ENCODE assay signal across 37 cellular contexts in genomic region chr9:124024107-124024506, GRCh38. TPM values are rescaled to one million over a fixed set of nuclear protein-coding genes. Genes with fewer than 3 reads are reported as not detected.
DNase-seq lines count a peak whose midpoint lies in the region; ATAC-seq, FAIRE-seq and TF ChIP-seq lines count a peak whose summit lies in the region.
"Had no signal": no experiment of that assay in that cellular context is flagged by ENCODE, and none has a peak within 500 bp of the region (broad histone marks: within the 10 kb centered on the region; RNA-seq: fewer than 3 reads in every experiment).

No MANE protein-coding gene starts in this region.

- no peaks in the 10 kb centered on the region for H3K9me1 ChIP-seq in K562 (ENCODE audit: control insufficient read depth, insufficient read depth, low read length)

- no peaks in the 10 kb centered on the region for H3K36me3 ChIP-seq in HepG2 (replicated peaks in 1 of 2; ENCODE audit: control insufficient read depth in 1 of 2, insufficient read depth in 2 of 2, low read length in 2 of 2)
- H3K36me3 ChIP-seq in right lobe of liver = no peaks in the 10 kb centered on the region
- no peaks in the 10 kb centered on the region for H3K36me3 ChIP-seq in K562 (ENCODE audit: control insufficient read depth, insufficient read depth, low read length)
- no peaks in the 10 kb centered on the region for H3K36me3 ChIP-seq in sigmoid colon
- H3K36me3 ChIP-seq in spleen = no peaks in the 10 kb centered on the region
- H3K36me3 ChIP-seq in BE2C = no peaks in the 10 kb centered on the region
- no peaks in the 10 kb centered on the region for H3K36me3 ChIP-seq in ascending aorta
- H3K36me3 ChIP-seq: BLaER1; BLaER1 treated with 17β-estradiol and CSF1 and Interleukin-3, amounts not matched to agents 10 nM and 100 nM had no signal

- no peak for FAIRE-seq in HepG2 (lab: Jason Lieb, UNC)
- FAIRE-seq in K562 (lab: Jason Lieb, UNC) = no peak
- FAIRE-seq: A204.1, A549, D721Med had no signal

- H3K9ac ChIP-seq in HepG2 (ENCODE audit: insufficient read depth, low read depth, low read length) (no peak overlapping the region), K562 (ENCODE audit: insufficient read depth in 1 of 2, low read depth in 2 of 2, low read length in 2 of 2) (no peak overlapping the region)
- H3K9ac ChIP-seq: BLaER1; BLaER1 treated with 17β-estradiol and CSF1 and Interleukin-3, amounts not matched to agents 10 nM and 100 nM had no signal

- H3K27me3 ChIP-seq in HepG2 (ENCODE audit: control insufficient read depth in 1 of 2, insufficient read depth in 2 of 2, low read length in 2 of 2) (peaks cover 17 to 58% of the 10 kb centered on the region in 2 experiments), right lobe of liver (peaks cover 14 to 28% of the 10 kb centered on the region in 2 donors), K562 (ENCODE audit: control insufficient read depth in 2 of 2, insufficient read depth in 2 of 2, low read length in 2 of 2) (peaks cover 28 to 51% of the 10 kb centered on the region in 2 experiments), sigmoid colon (peaks cover 35 to 77% (median 55%) of the 10 kb centered on the region in 3 donors), spleen (replicated peaks in 1 of 7) (peaks cover 10 to 94% (median 54%) of the 10 kb centered on the region in 7 donors), BE2C (peaks cover 45% of the 10 kb centered on the region), ascending aorta (peaks cover 38% of the 10 kb centered on the region)

- TF ChIP-seq POLR2A in HepG2 (IDR thresholded peaks at IDR 0.05; ENCODE audit: insufficient read depth in 1 of 2, low read depth in 2 of 2, low read length in 2 of 2) (no peak), right lobe of liver (IDR thresholded peaks at IDR 0.05) (no peak), K562 (conservative IDR thresholded peaks at IDR 0.05) (no peak), sigmoid colon (IDR thresholded peaks at IDR 0.05) (no peak), spleen (IDR thresholded peaks at IDR 0.05) (no peak)

- CTCF ChIA-PET in HepG2 (lab: Yijun Ruan, JAX; ENCODE audit: low intra/inter-chr PET ratio, low total read pairs) (no interaction called here), K562 (lab: Yijun Ruan, JAX; ENCODE audit: low intra/inter-chr PET ratio) (no interaction called here)

- H3K4me1 ChIP-seq in HepG2 (ENCODE audit: insufficient read depth, low read length) = peaks cover 9% of the 10 kb centered on the region
- H3K4me1 ChIP-seq in right lobe of liver = peaks cover 0 to 4% (median 0%) of the 10 kb centered on the region in 4 donors
- peaks cover 0 to 10% of the 10 kb centered on the region in 2 experiments; a peak in 2 of 5 replicates for H3K4me1 ChIP-seq in K562 (replicated peaks in 1 of 2; ENCODE audit: control insufficient read depth in 2 of 2, insufficient read depth in 2 of 2, low read length in 2 of 2)
- H3K4me1 ChIP-seq in sigmoid colon = peaks cover 0 to 13% (median 2%) of the 10 kb centered on the region in 4 donors
- peaks cover 0 to 32% (median 10%) of the 10 kb centered on the region in 6 donors for H3K4me1 ChIP-seq in spleen
- H3K4me1 ChIP-seq in BE2C = no peaks in the 10 kb centered on the region
- peaks cover 0 to 3% of the 10 kb centered on the region in 2 donors for H3K4me1 ChIP-seq in ascending aorta
- H3K4me1 ChIP-seq: A549, BLaER1, Caco-2 had no signal

- POLR2A ChIA-PET in HepG2 (lab: Yijun Ruan, JAX) = no interaction called here
- POLR2A ChIA-PET in K562 (lab: Yijun Ruan, JAX) = no interaction called here

- H3K27ac ChIP-seq in HepG2 (ENCODE audit: extremely low read length, insufficient read depth, low read length) = no peak overlapping the region
- no peak overlapping the region for H3K27ac ChIP-seq in right lobe of liver
- H3K27ac ChIP-seq in K562 (ENCODE audit: extremely low read depth, low read depth, low read length) = no peak overlapping the region
- no peak overlapping the region for H3K27ac ChIP-seq in sigmoid colon
- H3K27ac ChIP-seq in spleen = no peak overlapping the region
- no peak overlapping the region for H3K27ac ChIP-seq in ascending aorta
- H3K27ac ChIP-seq: 22Rv1; A549; BLaER1; BLaER1 treated with 17β-estradiol and CSF1 and Interleukin-3, amounts not matched to agents 10 nM and 100 nM; C4-2B had no signal

- whole genome bisulfite sequencing in HepG2 (ENCODE audit: low lambda C conversion rate) = 0% methylated on average over 2 of the region's 2 CpGs
- 59% methylated on average over 2 of the region's 2 CpGs for WGBS in right lobe of liver (ENCODE audit: insufficient coverage, low coverage, low lambda C conversion rate, missing lambda C conversion rate)
- 0% methylated on average over 2 of the region's 2 CpGs for WGBS in K562 (ENCODE audit: insufficient coverage, low coverage, missing lambda C conversion rate)
- WGBS in sigmoid colon, 2 donors = 64 to 87% methylated on average over 2 of the region's 2 CpGs
- 63 to 74% (median 71%) methylated on average over 2 of the region's 2 CpGs for WGBS in spleen, 5 donors

- no peak for TF ChIP-seq CTCF in HepG2 (CRISPR knock-in tag; IDR thresholded peaks at IDR 0.05)
- no peak for TF ChIP-seq CTCF in right lobe of liver (IDR thresholded peaks at IDR 0.05)
- TF ChIP-seq CTCF in K562 (IDR thresholded peaks at IDR 0.05 in 2 of 3, conservative IDR thresholded peaks at IDR 0.05 in 1 of 3; ENCODE audit: insufficient read depth in 2 of 3, low read depth in 1 of 3, low read length in 3 of 3) = no peak
- TF ChIP-seq CTCF in sigmoid colon (IDR thresholded peaks at IDR 0.05) = no peak
- TF ChIP-seq CTCF in spleen (IDR thresholded peaks at IDR 0.05 in 8 of 11, conservative IDR thresholded peaks at IDR 0.05 in 3 of 11) = no peak
- no peak for TF ChIP-seq CTCF in BE2C (IDR thresholded peaks at IDR 0.05; ENCODE audit: low read depth, low read length)
- TF ChIP-seq CTCF in ascending aorta (IDR thresholded peaks at IDR 0.05) = no peak

- in situ Hi-C loops in HepG2 (cut with HindIII; ENCODE audit: extremely low pct_ligation_motif_present, low pct_unique_long_range_greater_than_20kb) (no loop called here), K562 (cut with MboI) (no loop called here)

- no peak for ATAC-seq in HepG2
- no peak for ATAC-seq in right lobe of liver
- ATAC-seq in K562 = no peak
- ATAC-seq in Right ventricle myocardium superior (ENCODE audit: poor library complexity) = no peak
- ATAC-seq: A549; CD8-positive, alpha-beta T cell had no signal

- H4K20me1 ChIP-seq in HepG2 (ENCODE audit: insufficient read depth, low read length) = 0 out of 2 replicates have a peak, but pooled peaks cover 4% of the 10 kb centered on the region
- H4K20me1 ChIP-seq in K562 (replicated peaks; ENCODE audit: control insufficient read depth, insufficient read depth, low read length) = peaks cover 10% of the 10 kb centered on the region

- H3K4me3 ChIP-seq in HepG2 (replicated peaks in 1 of 3; ENCODE audit: insufficient read depth in 1 of 3, low read depth in 2 of 3, low read length in 3 of 3) = no peak overlapping the region
- H3K4me3 ChIP-seq in right lobe of liver = no peak overlapping the region
- H3K4me3 ChIP-seq in K562 = no peak overlapping the region
- no peak overlapping the region for H3K4me3 ChIP-seq in sigmoid colon
- no peak overlapping the region for H3K4me3 ChIP-seq in spleen
- no peak overlapping the region for H3K4me3 ChIP-seq in BE2C (ENCODE audit: low read depth, low read length)
- H3K4me3 ChIP-seq in ascending aorta = no peak overlapping the region
- H3K4me3 ChIP-seq: A549; BLaER1; BLaER1 treated with 17β-estradiol and CSF1 and Interleukin-3, amounts not matched to agents 10 nM and 100 nM had no signal

- intact Hi-C loops in HepG2 (cut with micrococcal nuclease; ENCODE audit: unreplicated experiment) (no loop called here), right lobe of liver (cut with DNase I) (no loop called here), K562 (cut with micrococcal nuclease) (no loop called here), sigmoid colon (cut with DNase I) (no loop called here), spleen (cut with DNase I; ENCODE audit: low total_unique reads) (no loop called here), ascending aorta (cut with DNase I) (loop anchor here (10.0 kb wide), 1 partner anchor 731 kb away; no protein-coding TSS in a partner anchor), Right ventricle myocardium superior (cut with DNase I) (no loop called here)

- BruUV-seq in HepG2 (replicated peaks; lab: Mats Ljungman, UMichigan) (no TSS peak), K562 (replicated peaks; lab: Mats Ljungman, UMichigan) (no TSS peak)

- DNase-seq in HepG2 (ENCODE audit: low spot score) = no peak
- no peak for DNase-seq in right lobe of liver
- DNase-seq in K562 (ENCODE audit: extremely low read depth in 1 of 4, low spot score in 3 of 4) = no peak
- DNase-seq in sigmoid colon = peak; percentile 26
- DNase-seq in spleen = peak; percentile 44
- no peak for DNase-seq in BE2C
- DNase-seq in ascending aorta (ENCODE audit: low spot score in 2 of 2) = no peak
- no peak for DNase-seq in Right ventricle myocardium superior
- DNase-seq: 8988T; ACHN; AML-193; C1 segment of cervical spinal cord; Caco-2; Calu3; CD4-positive, alpha-beta memory T cell; CD4-positive, alpha-beta T cell; CD4-positive, CD25-positive, alpha-beta regulatory T cell; CD8-positive, alpha-beta memory T cell; CD8-positive, alpha-beta T cell; COR-L47; DMS 273 treated with DMSO at 0.1 percent for 48 hours; DMS153; DMS53; DMS79; DMS79 treated with DMSO at 0.1 percent for 48 hours; DND-41; EL had no signal

- H3K4me2 ChIP-seq in HepG2 (ENCODE audit: low read depth, low read length) = no peak overlapping the region
- H3K4me2 ChIP-seq in K562 (ENCODE audit: insufficient read depth, low read length) = no peak overlapping the region
- H3K4me2 ChIP-seq: A549; BLaER1; BLaER1 treated with 17β-estradiol and CSF1 and Interleukin-3, amounts not matched to agents 10 nM and 100 nM had no signal

- H3K9me3 ChIP-seq in HepG2 (ENCODE audit: low read length) = no peaks in the 10 kb centered on the region
- H3K9me3 ChIP-seq in right lobe of liver = no peaks in the 10 kb centered on the region
- H3K9me3 ChIP-seq in K562 (replicated peaks; ENCODE audit: control insufficient read depth, insufficient read depth, low read depth, low read length) = no peaks in the 10 kb centered on the region
- H3K9me3 ChIP-seq in sigmoid colon = no peaks in the 10 kb centered on the region
- no peaks in the 10 kb centered on the region for H3K9me3 ChIP-seq in spleen
- no peaks in the 10 kb centered on the region for H3K9me3 ChIP-seq in BE2C
- no peaks in the 10 kb centered on the region for H3K9me3 ChIP-seq in ascending aorta
- H3K9me3 ChIP-seq: A549; BLaER1; BLaER1 treated with 17β-estradiol and CSF1 and Interleukin-3, amounts not matched to agents 10 nM and 100 nM; Caco-2 had no signal

- TF ChIP-seq EP300 in HepG2 (IDR thresholded peaks at IDR 0.05; ENCODE audit: low read depth in 2 of 2, low read length in 2 of 2) (no peak), HepG2 (CRISPR knock-in tag; IDR thresholded peaks at IDR 0.05; ENCODE audit: borderline replicate concordance) (no peak), K562 (IDR thresholded peaks at IDR 0.05; ENCODE audit: low read length) (no peak), sigmoid colon (IDR thresholded peaks at IDR 0.05) (no peak)

- TF ChIP-seq RAD21 in HepG2 (CRISPR knock-in tag; IDR thresholded peaks at IDR 0.05) (no peak), K562 (CRISPR knock-in tag; conservative IDR thresholded peaks at IDR 0.05 in 1 of 2, IDR thresholded peaks at IDR 0.05 in 1 of 2) (no peak)

- H2AFZ ChIP-seq in HepG2 (ENCODE audit: low read length) (no peak overlapping the region), K562 (ENCODE audit: low read depth, low read length) (no peak overlapping the region)

- H3K79me2 ChIP-seq in HepG2 (ENCODE audit: insufficient read depth, low read length) = no peaks in the 10 kb centered on the region
- H3K79me2 ChIP-seq in K562 (ENCODE audit: control insufficient read depth, insufficient read depth, low read length) = no peaks in the 10 kb centered on the region

RNA-seq across cellular contexts. Expression of gene LHX2, which starts 12.5 kb away (rescaled TPM):
- total RNA-seq in HepG2 (2016; rRNA removed; fragmentation: Illumina TruSeq; extraction: Trizol) (not detected in 2 replicates), right lobe of liver (1 to 10 TPM in 5 of 6 experiments, under 1 TPM in 1; 0.64 to 5.0 (median 3.0) TPM), K562 (2014; rRNA removed) (not detected in 2 replicates), K562 (2014; rRNA removed; fragmentation: Illumina TruSeq; extraction: Trizol) (not detected in 2 replicates), K562 (2015; rRNA removed; fragmentation: Illumina TruSeq; extraction: Trizol) (not detected in 2 replicates), K562 (2021) (0.07 TPM in 1 of 2 replicates, not detected in the other), sigmoid colon (1 to 10 TPM in 1 of 4 donors, not detected in 3; 3.3 TPM), spleen (under 1 TPM in 2 of 7 donors, not detected in 5; 0.27 to 0.28 TPM), ascending aorta (not detected), Right ventricle myocardium superior (not detected)
- not detected in 2 replicates for total RNA-seq in HepG2 (2016; cell fraction: cytosol; rRNA removed; fragmentation: Illumina TruSeq; extraction: Trizol; ENCODE audit: low read depth)
- not detected in 2 replicates for total RNA-seq in HepG2 (2016; cell fraction: insoluble cytoplasmic fraction; rRNA removed; fragmentation: Illumina TruSeq; extraction: Trizol)
- total RNA-seq in HepG2 (2016; cell fraction: membrane; rRNA removed; fragmentation: Illumina TruSeq; extraction: Trizol) = not detected in 2 replicates
- not detected in 2 replicates for total RNA-seq in HepG2 (2016; cell fraction: nucleus; rRNA removed; fragmentation: Illumina TruSeq; extraction: Trizol)
- polyA plus RNA-seq in HepG2 (2011; rRNA removed) (not detected in 2 replicates), K562 (2011; rRNA removed) (not detected in 2 replicates), K562 (2014; fragmentation: Illumina TruSeq; extraction: Trizol) (not detected in 2 replicates), K562 (2014; fragmentation: Nextera tagmentation; extraction: Ambion mirVana) (not detected), K562 (2014; rRNA removed) (not detected in 2 replicates), sigmoid colon (not detected), spleen (under 1 TPM; 0.20 to 0.35 (median 0.30) TPM)
- polyA plus RNA-seq in HepG2 (2011; cell fraction: cytosol; rRNA removed) = not detected in 2 replicates
- polyA plus RNA-seq in HepG2 (2011; cell fraction: nucleus; rRNA removed) = 0.12 TPM in 1 of 2 replicates, not detected in the other
- not detected in 2 replicates for polyA plus RNA-seq in HepG2 (2012)
- polyA plus RNA-seq in HepG2 (2016; cell fraction: cytosol; fragmentation: Illumina TruSeq; extraction: Trizol; ENCODE audit: low read depth) = not detected in 2 replicates
- not detected in 2 replicates for polyA plus RNA-seq in HepG2 (2016; cell fraction: insoluble cytoplasmic fraction; fragmentation: Illumina TruSeq; extraction: Trizol; ENCODE audit: low read depth)
- polyA plus RNA-seq in HepG2 (2016; cell fraction: membrane; fragmentation: Illumina TruSeq; extraction: Trizol; ENCODE audit: low read depth) = not detected in 2 replicates
- not detected in 2 replicates for polyA plus RNA-seq in HepG2 (2016; cell fraction: nucleus; fragmentation: Illumina TruSeq; extraction: Trizol; ENCODE audit: insufficient read depth, low read depth)
- 16.6 TPM in 1 of 2 replicates, not detected in the other for polyA minus RNA-seq in HepG2 (2011; rRNA and poly(A)+ RNA removed; ENCODE audit: low replicate concordance)
- polyA minus RNA-seq in HepG2 (2011; cell fraction: cytosol; rRNA and poly(A)+ RNA removed) = 0.44 TPM in 1 of 2 replicates, not detected in the other
- polyA minus RNA-seq in HepG2 (2011; cell fraction: nucleus; rRNA and poly(A)+ RNA removed) = not detected in 2 replicates
- not detected in 2 replicates for total RNA-seq in K562 (2011; cell fraction: chromatin; rRNA removed; ENCODE audit: low replicate concordance)
- total RNA-seq in K562 (2011; cell fraction: nucleolus; rRNA removed) = not detected in 2 replicates
- total RNA-seq in K562 (2011; cell fraction: nucleoplasm; rRNA removed) = not detected in 2 replicates
- polyA plus RNA-seq in K562 (2011; cell fraction: cytosol; rRNA removed) = not detected in 2 replicates
- not detected in 2 replicates for polyA plus RNA-seq in K562 (2011; cell fraction: nucleus; rRNA removed)
- polyA plus RNA-seq in K562 (2012) = 0.14 TPM in 1 of 2 replicates, not detected in the other
- polyA minus RNA-seq in K562 (2011; rRNA and poly(A)+ RNA removed) = not detected in 2 replicates
- polyA minus RNA-seq in K562 (2011; cell fraction: cytosol; rRNA and poly(A)+ RNA removed) = not detected in 2 replicates
- not detected in 2 replicates for polyA minus RNA-seq in K562 (2011; cell fraction: nucleus; rRNA and poly(A)+ RNA removed)
- not detected for polyA plus RNA-seq in BE2C (2012; ENCODE audit: insufficient read depth, insufficient read length, low read depth)
- total RNA-seq: B cell; Calu3; CD4-positive, alpha-beta memory T cell; CD4-positive, CD25-positive, alpha-beta regulatory T cell; CD8-positive, alpha-beta memory T cell; CD8-positive, alpha-beta T cell had no signal
- polyA plus RNA-seq: AG04450; CD14-positive monocyte; CD4-positive, alpha-beta memory T cell; CD4-positive, CD25-positive, alpha-beta regulatory T cell; CD8-positive, alpha-beta memory T cell had no signal

Comparison
In these comparisons a context has a peak if more than half of its experiments do, and no peak if none do; other contexts are left out.
1. DNase-seq: peak in sigmoid colon (single experiment) and spleen (single experiment); none in HepG2 (single experiment), right lobe of liver (0 of 3), K562 (0 of 4), BE2C (single experiment), ascending aorta (0 of 2) and Right ventricle myocardium superior (single experiment).